23 cellular contexts compared by ENCODE assay signal in the genomic region with DNA sequence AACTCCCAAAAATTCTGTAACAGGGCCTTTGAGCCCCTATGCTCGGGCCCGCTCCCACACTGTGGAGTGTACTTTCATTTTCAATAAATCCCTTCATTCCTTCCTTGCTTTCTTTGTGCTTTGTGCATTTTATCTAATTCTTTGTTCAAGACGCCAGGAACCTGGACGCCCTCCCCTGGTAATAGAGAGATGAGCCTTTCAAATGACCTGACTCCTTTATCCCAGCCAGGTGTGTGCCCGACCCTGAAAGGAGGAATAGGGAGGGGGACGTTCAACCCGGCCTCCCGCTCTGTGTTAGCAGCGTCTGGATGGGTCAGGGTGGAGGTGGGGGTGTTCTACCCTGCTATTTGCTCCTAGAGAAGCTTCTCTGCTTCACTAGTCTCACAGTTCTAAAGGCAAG. TPM values are rescaled to one million over a fixed set of nuclear protein-coding genes. Genes with fewer than 3 reads are reported as not detected.
DNase-seq lines count a peak whose midpoint lies in the region; ATAC-seq, FAIRE-seq and TF ChIP-seq lines count a peak whose summit lies in the region.
"Had no signal": no experiment of that assay in that cellular context is flagged by ENCODE, and none has a peak within 500 bp of the region (broad histone marks: within the 10 kb centered on the region; RNA-seq: fewer than 3 reads in every experiment).

No MANE protein-coding gene starts in this region.

- FAIRE-seq in kidney (lab: Jason Lieb, UNC): no peak
- FAIRE-seq: GM12878, islet of Langerhans had no signal

- intact Hi-C loops in kidney (cut with DNase I): no loop called here

- H3K4me3 Mint-ChIP-seq in neural progenitor cell: no peak overlapping the region
- no peak overlapping the region for H3K4me3 Mint-ChIP-seq in activated CD8-positive, alpha-beta T cell treated with anti-CD3 and anti-CD28 coated beads, Interleukin-2, amount 10 ng/mL, durations not matched to agents 7 days and 5 days
- H3K4me3 Mint-ChIP-seq: activated T-helper 17 cell treated with anti-CD3 and anti-CD28 coated beads, Interleukin-2, amount 50 U/mL, for 72 hours; CD4-positive, CD25-positive, alpha-beta regulatory T cell; naive thymus-derived CD4-positive, alpha-beta T cell had no signal

- CTCF ChIA-PET in activated CD8-positive, alpha-beta T cell treated with anti-CD3 and anti-CD28 coated beads, Interleukin-2, amount 10 ng/mL, durations not matched to agents 7 days and 5 days (lab: Charles Lee): interaction anchor here (0.8 kb wide), 1 partner anchor 103 kb away, joined by 3 read pairs; no protein-coding TSS in a partner anchor

- no peaks in the 10 kb centered on the region for H3K27me3 ChIP-seq in neural progenitor cell
- H3K27me3 ChIP-seq: body of pancreas had no signal

- peaks cover 2% of the 10 kb centered on the region for H3K36me3 Mint-ChIP-seq in neural progenitor cell
- H3K36me3 Mint-ChIP-seq in activated CD8-positive, alpha-beta T cell treated with anti-CD3 and anti-CD28 coated beads, Interleukin-2, amount 10 ng/mL, durations not matched to agents 7 days and 5 days (ENCODE audit: low read depth): no peaks in the 10 kb centered on the region
- H3K36me3 Mint-ChIP-seq: CD4-positive, CD25-positive, alpha-beta regulatory T cell; naive thymus-derived CD4-positive, alpha-beta T cell had no signal

- H3K4me3 ChIP-seq in neural progenitor cell (no peak overlapping the region), kidney (ENCODE audit: low read length in 2 of 2) (peak overlapping the region in 1 of 2 donors; percentile 5)
- H3K4me3 ChIP-seq: body of pancreas, GM12878 had no signal

- H3K27me3 Mint-ChIP-seq in neural progenitor cell (ENCODE audit: insufficient read depth, low read depth): peaks cover 4% of the 10 kb centered on the region
- H3K27me3 Mint-ChIP-seq in activated CD8-positive, alpha-beta T cell treated with anti-CD3 and anti-CD28 coated beads, Interleukin-2, amount 10 ng/mL, durations not matched to agents 7 days and 5 days (ENCODE audit: low read depth): no peaks in the 10 kb centered on the region
- H3K27me3 Mint-ChIP-seq: activated T-helper 17 cell treated with anti-CD3 and anti-CD28 coated beads, Interleukin-2, amount 50 U/mL, for 72 hours; CD4-positive, CD25-positive, alpha-beta regulatory T cell; naive thymus-derived CD4-positive, alpha-beta T cell had no signal

- POLR2A ChIA-PET in activated CD8-positive, alpha-beta T cell treated with anti-CD3 and anti-CD28 coated beads, Interleukin-2, amount 10 ng/mL, durations not matched to agents 7 days and 5 days (lab: Charles Lee): interaction anchor here (0.5 kb wide), 1 partner anchor 1526 kb away, joined by 3 read pairs; no protein-coding TSS in a partner anchor

- H3K4me1 Mint-ChIP-seq in neural progenitor cell: peaks cover 13% of the 10 kb centered on the region
- H3K4me1 Mint-ChIP-seq in activated CD8-positive, alpha-beta T cell treated with anti-CD3 and anti-CD28 coated beads, Interleukin-2, amount 10 ng/mL, durations not matched to agents 7 days and 5 days (ENCODE audit: low read depth): no peaks in the 10 kb centered on the region
- H3K4me1 Mint-ChIP-seq: activated T-helper 17 cell treated with anti-CD3 and anti-CD28 coated beads, Interleukin-2, amount 50 U/mL, for 72 hours; CD4-positive, CD25-positive, alpha-beta regulatory T cell; naive thymus-derived CD4-positive, alpha-beta T cell had no signal

- H3K9me3 ChIP-seq in neural progenitor cell (ENCODE audit: low read depth): no peaks in the 10 kb centered on the region
- H3K9me3 ChIP-seq in kidney (ENCODE audit: control insufficient read depth in 1 of 2, low read length in 2 of 2): no peaks in the 10 kb centered on the region
- H3K9me3 ChIP-seq: body of pancreas had no signal

- H4K20me1 ChIP-seq in neural progenitor cell (ENCODE audit: low read depth): no peaks in the 10 kb centered on the region

- no peaks in the 10 kb centered on the region for H3K79me2 ChIP-seq in neural progenitor cell (ENCODE audit: low read depth)

- peaks cover 13% of the 10 kb centered on the region for H3F3A ChIP-seq in neural progenitor cell (ENCODE audit: low read depth)

- no peak for ATAC-seq in HG02981 (IDR thresholded peaks at IDR 0.05; ENCODE audit: unreplicated experiment)
- no peak for ATAC-seq in activated CD8-positive, alpha-beta T cell treated with anti-CD3 and anti-CD28 coated beads, Interleukin-2, amount 10 ng/mL, durations not matched to agents 7 days and 5 days
- ATAC-seq: activated T-helper 17 cell treated with anti-CD3 and anti-CD28 coated beads, Interleukin-2, amount 50 U/mL, for 72 hours; body of pancreas; GM12878; naive thymus-derived CD4-positive, alpha-beta T cell; sciatic nerve had no signal

- H3K27ac ChIP-seq in neural progenitor cell: peak overlapping the region; percentile 71
- H3K27ac ChIP-seq in kidney (ENCODE audit: low read depth in 2 of 2, low read length in 2 of 2): no peak overlapping the region
- H3K27ac ChIP-seq: body of pancreas had no signal

- H3K9ac ChIP-seq in neural progenitor cell (no peak overlapping the region), kidney (ENCODE audit: low read length in 2 of 2) (peak overlapping the region in 1 of 2 donors; percentile 46)

- H3K27ac Mint-ChIP-seq in neural progenitor cell: no peak overlapping the region
- H3K27ac Mint-ChIP-seq in activated CD8-positive, alpha-beta T cell treated with anti-CD3 and anti-CD28 coated beads, Interleukin-2, amount 10 ng/mL, durations not matched to agents 7 days and 5 days: no peak overlapping the region
- H3K27ac Mint-ChIP-seq: activated T-helper 17 cell treated with anti-CD3 and anti-CD28 coated beads, Interleukin-2, amount 50 U/mL, for 72 hours; CD4-positive, CD25-positive, alpha-beta regulatory T cell; naive thymus-derived CD4-positive, alpha-beta T cell had no signal

- H3K4me1 ChIP-seq in neural progenitor cell (peaks cover 19% of the 10 kb centered on the region), kidney (ENCODE audit: control insufficient read depth in 1 of 2, insufficient read depth in 1 of 2, low read depth in 1 of 2, low read length in 2 of 2) (peaks cover 8 to 25% of the 10 kb centered on the region in 2 donors)

- no peak overlapping the region for H2AFZ ChIP-seq in neural progenitor cell (replicated peaks)

- H3K36me3 ChIP-seq in neural progenitor cell: no peaks in the 10 kb centered on the region
- H3K36me3 ChIP-seq in kidney (ENCODE audit: control insufficient read depth in 1 of 2, insufficient read depth in 2 of 2, low read length in 2 of 2): no peaks in the 10 kb centered on the region

- TF ChIP-seq CTCF in neural progenitor cell (IDR thresholded peaks at IDR 0.05): no peak
- no peak for TF ChIP-seq CTCF in kidney (IDR thresholded peaks at IDR 0.05; ENCODE audit: borderline replicate concordance, extremely low read depth, insufficient read depth)

- H3K4me2 ChIP-seq in neural progenitor cell: peak overlapping the region; percentile 69

- no peaks in the 10 kb centered on the region for H3K9me3 Mint-ChIP-seq in neural progenitor cell
- no peaks in the 10 kb centered on the region for H3K9me3 Mint-ChIP-seq in activated CD8-positive, alpha-beta T cell treated with anti-CD3 and anti-CD28 coated beads, Interleukin-2, amount 10 ng/mL, durations not matched to agents 7 days and 5 days (ENCODE audit: insufficient read depth)
- H3K9me3 Mint-ChIP-seq: activated T-helper 17 cell treated with anti-CD3 and anti-CD28 coated beads, Interleukin-2, amount 50 U/mL, for 72 hours; CD4-positive, CD25-positive, alpha-beta regulatory T cell; naive thymus-derived CD4-positive, alpha-beta T cell had no signal

- DNase-seq in ELF-1 (ENCODE audit: low read depth, low spot score): peak; percentile 55
- DNase-seq in NCI-H146 treated with DMSO at 0.1 percent for 48 hours (lab: John Stamatoyannopoulos, UW; ENCODE audit: unreplicated experiment): peak; percentile 2
- peak; percentile 33 for DNase-seq in iPS DF 19.7 (ENCODE audit: low read depth, low spot score)
- peak; percentile 33 for DNase-seq in neural progenitor cell (ENCODE audit: low spot score)
- DNase-seq in kidney: no peak
- no peak for DNase-seq in activated CD8-positive, alpha-beta T cell treated with anti-CD3 and anti-CD28 coated beads, Interleukin-2, amount 10 ng/mL, durations not matched to agents 7 days and 5 days
- DNase-seq in AML-193 (lab: John Stamatoyannopoulos, UW): no peak
- DNase-seq: activated CD4-positive, alpha-beta T cell treated with anti-CD3 and anti-CD28 coated beads for 4 hours; body of pancreas; CD4-positive, CD25-positive, alpha-beta regulatory T cell; DMS53; effector CD8-positive, alpha-beta T cell; naive thymus-derived CD4-positive, alpha-beta T cell; NCI-H2107; NCI-H524 treated with DMSO at 0.1 percent for 48 hours; Right ventricle myocardium superior; stimulated activated CD4-positive, alpha-beta T cell treated with anti-CD3 and anti-CD28 coated beads, Interleukin-15, amount 100 ng/mL, for 24 hours; substantia nigra had no signal

RNA-seq across cellular contexts. Expression of a gene that starts 53.9 kb away (rescaled TPM):
- 23.2 and 24.8 TPM in 2 replicates for total RNA-seq in neural progenitor cell (ENCODE audit: low replicate concordance)
- 12.9 TPM for total RNA-seq in kidney
- polyA plus RNA-seq in kidney (ENCODE audit: insufficient read depth, low read depth, low replicate concordance): 21.1 TPM
- 10 to 100 TPM; 21.7 to 23.2 TPM for total RNA-seq in activated CD8-positive, alpha-beta T cell treated with anti-CD3 and anti-CD28 coated beads, Interleukin-2, amount 10 ng/mL, durations not matched to agents 7 days and 5 days

Comparison
In these comparisons a context has a peak if more than half of its experiments do, and no peak if none do; other contexts are left out.
1. DNase-seq: peak in ELF-1 (single experiment), NCI-H146 treated with DMSO at 0.1 percent for 48 hours (single experiment), iPS DF 19.7 (single experiment) and neural progenitor cell (single experiment); none in kidney (single experiment), activated CD8-positive, alpha-beta T cell treated with anti-CD3 and anti-CD28 coated beads, Interleukin-2, amount 10 ng/mL, durations not matched to agents 7 days and 5 days (single experiment) and AML-193 (0 of 2).